In genomic region chr20:36941403-36941835, GRCh38 we compare ENCODE assay signal across 10 cellular contexts. TPM values are rescaled to one million over a fixed set of nuclear protein-coding genes. Genes with fewer than 3 reads are reported as not detected.
A peak's percentile ranks its signal among the peaks of the same experiment; 100 is the strongest.
DNase-seq lines count a peak whose midpoint lies in the region; ATAC-seq, FAIRE-seq and TF ChIP-seq lines count a peak whose summit lies in the region.
"Had no signal": no experiment of that assay in that cellular context is flagged by ENCODE, and none has a peak within 500 bp of the region (broad histone marks: within the 10 kb centered on the region; RNA-seq: fewer than 3 reads in every experiment).

No MANE protein-coding gene starts in this region.

- WGBS in heart right ventricle, 2 donors = 61 to 70% methylated on average over 1 of the region's 1 CpG
- WGBS in K562 (ENCODE audit: insufficient coverage, low coverage, missing lambda C conversion rate) = 23% methylated on average over 1 of the region's 1 CpG

- TF ChIP-seq CTCF in left ventricle myocardium inferior (IDR thresholded peaks at IDR 0.05; ENCODE audit: borderline replicate concordance) (no peak), heart right ventricle (IDR thresholded peaks at IDR 0.05) (no peak), K562 (IDR thresholded peaks at IDR 0.05 in 2 of 3, conservative IDR thresholded peaks at IDR 0.05 in 1 of 3; ENCODE audit: insufficient read depth in 2 of 3, low read depth in 1 of 3, low read length in 3 of 3) (no peak), uterus (IDR thresholded peaks at IDR 0.05) (no peak)

- TF ChIP-seq RAD21 in K562 (CRISPR knock-in tag; conservative IDR thresholded peaks at IDR 0.05 in 1 of 2, IDR thresholded peaks at IDR 0.05 in 1 of 2) = no peak

- POLR2A ChIA-PET in K562 (lab: Yijun Ruan, JAX) = interaction anchor here (0.6 kb wide), 1 partner anchor 593 kb away, joined by 3 read pairs; no protein-coding TSS in a partner anchor

- H3K4me3 ChIP-seq in left ventricle myocardium inferior = no peak overlapping the region
- no peak overlapping the region for H3K4me3 ChIP-seq in heart right ventricle
- no peak overlapping the region for H3K4me3 ChIP-seq in K562
- H3K4me3 ChIP-seq in muscle layer of colon (ENCODE audit: low read depth in 1 of 2, low read length in 2 of 2) = no peak overlapping the region
- no peak overlapping the region for H3K4me3 ChIP-seq in uterus

- no peak for ATAC-seq in heart right ventricle
- peak; percentile 56 for ATAC-seq in K562
- no peak for ATAC-seq in GM19455 (IDR thresholded peaks at IDR 0.05; ENCODE audit: unreplicated experiment)
- ATAC-seq: Panc1 had no signal

- FAIRE-seq in K562 (lab: Jason Lieb, UNC) = peak; percentile 35

- H3K36me3 ChIP-seq in left ventricle myocardium inferior = peaks cover 68% of the 10 kb centered on the region
- peaks cover 0 to 97% (median 8%) of the 10 kb centered on the region in 9 donors for H3K36me3 ChIP-seq in heart right ventricle
- peaks cover 19% of the 10 kb centered on the region; the same call in 1 of the 3 replicates for H3K36me3 ChIP-seq in K562 (ENCODE audit: control insufficient read depth, insufficient read depth, low read length)
- H3K36me3 ChIP-seq in muscle layer of colon (ENCODE audit: insufficient read depth, low read length) = peaks cover 20% of the 10 kb centered on the region
- no peaks in the 10 kb centered on the region for H3K36me3 ChIP-seq in uterus

- peaks cover 99% of the 10 kb centered on the region for H3K4me1 ChIP-seq in left ventricle myocardium inferior
- H3K4me1 ChIP-seq in heart right ventricle = peaks cover 5 to 99% (median 61%) of the 10 kb centered on the region in 9 donors
- H3K4me1 ChIP-seq in K562 (replicated peaks in 1 of 2; ENCODE audit: control insufficient read depth in 2 of 2, insufficient read depth in 2 of 2, low read length in 2 of 2) = 0 out of 5 replicates have a peak, but pooled peaks cover 0 to 6% of the 10 kb centered on the region in 2 experiments
- H3K4me1 ChIP-seq in muscle layer of colon (ENCODE audit: insufficient read depth, low read length) = peaks cover 19% of the 10 kb centered on the region
- H3K4me1 ChIP-seq in uterus = peaks cover 0 to 5% of the 10 kb centered on the region in 2 donors

- no peaks in the 10 kb centered on the region for H3K9me1 ChIP-seq in K562 (ENCODE audit: control insufficient read depth, insufficient read depth, low read length)

- intact Hi-C loops in left ventricle myocardium inferior (cut with micrococcal nuclease) = no loop called here
- intact Hi-C loops in heart right ventricle (cut with DNase I) = no loop called here
- intact Hi-C loops in K562 (cut with micrococcal nuclease) = no loop called here
- intact Hi-C loops in uterus (cut with DNase I; ENCODE audit: low total_unique reads) = no loop called here

- no TSS peak for BruUV-seq in K562 (replicated peaks; lab: Mats Ljungman, UMichigan)

- no peaks in the 10 kb centered on the region for H4K20me1 ChIP-seq in K562 (replicated peaks; ENCODE audit: control insufficient read depth, insufficient read depth, low read length)

- in situ Hi-C loops in K562 (cut with MboI) = no loop called here

- H3K27me3 ChIP-seq in left ventricle myocardium inferior (ENCODE audit: low read depth) = no peaks in the 10 kb centered on the region
- H3K27me3 ChIP-seq in heart right ventricle = no peaks in the 10 kb centered on the region
- H3K27me3 ChIP-seq in K562 (ENCODE audit: control insufficient read depth in 2 of 2, insufficient read depth in 2 of 2, low read length in 2 of 2) = no peaks in the 10 kb centered on the region
- H3K27me3 ChIP-seq in muscle layer of colon (ENCODE audit: control insufficient read depth in 1 of 2, insufficient read depth in 2 of 2, low read length in 2 of 2) = no peaks in the 10 kb centered on the region
- no peaks in the 10 kb centered on the region for H3K27me3 ChIP-seq in uterus

- DNase-seq in left ventricle myocardium inferior = no peak
- no peak for DNase-seq in heart right ventricle
- DNase-seq in K562 (ENCODE audit: extremely low read depth in 1 of 4, low spot score in 3 of 4) = no peak
- DNase-seq in uterus = no peak
- DNase-seq in OCI-M2 (lab: John Stamatoyannopoulos, UW; ENCODE audit: unreplicated experiment) = no peak
- DNase-seq in ureter (ENCODE audit: low spot score) = no peak
- DNase-seq: occipital lobe had no signal

- H3K9me3 ChIP-seq in left ventricle myocardium inferior (replicated peaks) = no peaks in the 10 kb centered on the region
- no peaks in the 10 kb centered on the region for H3K9me3 ChIP-seq in heart right ventricle
- no peaks in the 10 kb centered on the region for H3K9me3 ChIP-seq in K562 (replicated peaks; ENCODE audit: control insufficient read depth, insufficient read depth, low read depth, low read length)
- no peaks in the 10 kb centered on the region for H3K9me3 ChIP-seq in muscle layer of colon (ENCODE audit: low read length)
- no peaks in the 10 kb centered on the region for H3K9me3 ChIP-seq in uterus

- no peak overlapping the region for H3K4me2 ChIP-seq in K562 (ENCODE audit: insufficient read depth, low read length)

- TF ChIP-seq POLR2A in K562 (conservative IDR thresholded peaks at IDR 0.05) (no peak), uterus (IDR thresholded peaks at IDR 0.05) (no peak)

- H3K9ac ChIP-seq in K562 (ENCODE audit: insufficient read depth in 1 of 2, low read depth in 2 of 2, low read length in 2 of 2) = no peak overlapping the region
- H3K9ac ChIP-seq in muscle layer of colon (ENCODE audit: low read length) = no peak overlapping the region

- no peak overlapping the region for H2AFZ ChIP-seq in K562 (ENCODE audit: low read depth, low read length)

- no peaks in the 10 kb centered on the region for H3K79me2 ChIP-seq in K562 (ENCODE audit: control insufficient read depth, insufficient read depth, low read length)

- CTCF ChIA-PET in K562 (lab: Yijun Ruan, JAX; ENCODE audit: low intra/inter-chr PET ratio) = no interaction called here

- H3K27ac ChIP-seq in left ventricle myocardium inferior (replicated peaks) = peak overlapping the region; percentile 93
- peak overlapping the region in 4 of 10 donors; percentile 9 to 44 (median 32) for H3K27ac ChIP-seq in heart right ventricle
- H3K27ac ChIP-seq in K562 (ENCODE audit: extremely low read depth, low read depth, low read length) = no peak overlapping the region
- H3K27ac ChIP-seq in muscle layer of colon (ENCODE audit: low read depth, low read length) = peak overlapping the region; percentile 19
- peak overlapping the region; percentile 32 to 76 for H3K27ac ChIP-seq in uterus

- no peak for TF ChIP-seq EP300 in K562 (IDR thresholded peaks at IDR 0.05; ENCODE audit: low read length)

TF ChIP-seq in K562, 482 proteins besides CTCF, POLR2A, EP300 and RAD21 (continues in another document):
- 0 out of 2 replicates have a peak, but pooled peaks have one; percentile 45 for TF ChIP-seq FOSL1 (tag; conservative IDR thresholded peaks at IDR 0.05)
- no peak for TF ChIP-seq PBX2 (CRISPR knock-in tag; IDR thresholded peaks at IDR 0.05; ENCODE audit: low read depth)
- peak; percentile 86 for TF ChIP-seq PBX2 (tag; conservative IDR thresholded peaks at IDR 0.05; ENCODE audit: low read depth)
- TF ChIP-seq SPI1 (IDR thresholded peaks at IDR 0.05; ENCODE audit: borderline replicate concordance, low read depth, low read length) = no peak
- no peak for TF ChIP-seq ARID2 (IDR thresholded peaks at IDR 0.05)

RNA-seq across cellular contexts. Expression of gene SAMHD1, which starts 10.1 kb away (rescaled TPM):
- total RNA-seq in left ventricle myocardium inferior (37.8 TPM), heart right ventricle (100 to 1,000 TPM in 1 of 10 donors, 10 to 100 TPM in 9; 14.0 to 105 (median 26.7) TPM), K562 (2014; rRNA removed) (12.6 and 13.9 TPM in 2 replicates), K562 (2014; rRNA removed; fragmentation: Illumina TruSeq; extraction: Trizol) (19.4 and 20.4 TPM in 2 replicates), K562 (2015; rRNA removed; fragmentation: Illumina TruSeq; extraction: Trizol) (14.8 and 17.4 TPM in 2 replicates), K562 (2021) (14.7 and 18.2 TPM in 2 replicates), uterus (100 to 1,000 TPM in 3 of 4 donors, 10 to 100 TPM in 1; 76.8 to 172 (median 104) TPM), ureter (95.4 TPM)
- polyA plus RNA-seq in heart right ventricle (10 to 100 TPM; 34.6 to 46.8 TPM), K562 (2011; rRNA removed) (9.8 and 17.6 TPM in 2 replicates), K562 (2014; fragmentation: Illumina TruSeq; extraction: Trizol) (16.1 and 18.9 TPM in 2 replicates), K562 (2014; fragmentation: Nextera tagmentation; extraction: Ambion mirVana) (10 to 100 TPM in 1 of 2 experiments, 1 to 10 TPM in 1; 6.8 to 14.8 TPM), K562 (2014; rRNA removed) (9.2 and 10.0 TPM in 2 replicates)
- total RNA-seq in K562 (2011; cell fraction: chromatin; rRNA removed; ENCODE audit: low replicate concordance) = 30.3 and 41.4 TPM in 2 replicates
- 13.7 and 15.3 TPM in 2 replicates for total RNA-seq in K562 (2011; cell fraction: nucleolus; rRNA removed)
- 20.1 and 33.5 TPM in 2 replicates for total RNA-seq in K562 (2011; cell fraction: nucleoplasm; rRNA removed)
- 5.4 and 6.3 TPM in 2 replicates for polyA plus RNA-seq in K562 (2011; cell fraction: cytosol; rRNA removed)
- polyA plus RNA-seq in K562 (2011; cell fraction: nucleus; rRNA removed) = 3.5 and 8.0 TPM in 2 replicates
- 12.3 and 12.9 TPM in 2 replicates for polyA plus RNA-seq in K562 (2012)
- polyA minus RNA-seq in K562 (2011; rRNA and poly(A)+ RNA removed) = 14.1 and 22.8 TPM in 2 replicates
- 8.0 and 10.1 TPM in 2 replicates for polyA minus RNA-seq in K562 (2011; cell fraction: cytosol; rRNA and poly(A)+ RNA removed)
- polyA minus RNA-seq in K562 (2011; cell fraction: nucleus; rRNA and poly(A)+ RNA removed) = 5.3 and 9.6 TPM in 2 replicates
